Comparison of ENCODE assay signal across 15 cellular contexts in the genomic region with DNA sequence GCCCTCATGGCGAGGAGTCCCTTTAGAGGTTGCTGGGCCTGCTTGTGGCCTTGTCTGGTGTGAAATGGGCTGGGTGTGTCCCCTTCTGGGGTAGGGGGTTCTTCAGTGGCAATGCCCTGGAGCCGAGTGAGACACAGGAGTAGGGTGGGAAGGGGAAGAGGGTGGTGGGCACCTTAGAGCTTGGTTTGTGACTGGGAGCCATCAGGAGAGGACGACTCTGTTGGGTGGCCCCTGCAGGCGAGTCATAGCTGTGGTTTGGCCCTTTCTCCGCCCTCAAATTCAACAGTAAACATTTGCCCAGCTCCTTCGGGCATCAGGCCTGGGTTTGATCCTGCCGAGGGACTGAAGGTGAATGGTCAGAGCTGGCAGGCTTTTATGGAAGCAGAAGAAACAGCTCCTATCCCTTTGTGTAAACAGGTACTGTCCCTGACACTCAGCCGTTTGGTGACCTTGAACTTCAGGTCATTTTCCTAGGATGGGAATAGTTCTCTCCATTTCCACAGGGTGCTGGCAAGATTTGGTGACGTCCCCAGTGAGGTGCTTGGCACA. TPM values are rescaled to one million over a fixed set of nuclear protein-coding genes. Genes with fewer than 3 reads are reported as not detected.
DNase-seq lines count a peak whose midpoint lies in the region; ATAC-seq and TF ChIP-seq lines count a peak whose summit lies in the region.
"Had no signal": no experiment of that assay in that cellular context is flagged by ENCODE, and none has a peak within 500 bp of the region (broad histone marks: within the 10 kb centered on the region; RNA-seq: fewer than 3 reads in every experiment).

No MANE protein-coding gene starts in this region.

- no peaks in the 10 kb centered on the region for H3K27me3 ChIP-seq in right lobe of liver
- H3K27me3 ChIP-seq: foreskin keratinocyte, tibial artery had no signal

- no peak for TF ChIP-seq POLR2A in right lobe of liver (IDR thresholded peaks at IDR 0.05)

- H3K27ac Mint-ChIP-seq in stimulated activated naive CD8-positive, alpha-beta T cell treated with anti-CD3 and anti-CD28 coated beads, Interleukin-15, Interleukin-2, amounts not matched to agents 100 ng/mL and 50 ng/mL, for 24 hours, result no peak overlapping the region
- H3K27ac Mint-ChIP-seq in T-cell (no peak overlapping the region), type B pancreatic cell (no peak overlapping the region)

- H3K27ac ChIP-seq in right lobe of liver, result peak overlapping the region in 1 of 3 donors; percentile 58
- H3K27ac ChIP-seq: coronary artery, foreskin keratinocyte, tibial artery had no signal

- no peaks in the 10 kb centered on the region for H3K27me3 Mint-ChIP-seq in stimulated activated naive CD8-positive, alpha-beta T cell treated with anti-CD3 and anti-CD28 coated beads, Interleukin-15, Interleukin-2, amounts not matched to agents 100 ng/mL and 50 ng/mL, for 24 hours
- no peaks in the 10 kb centered on the region for H3K27me3 Mint-ChIP-seq in T-cell
- H3K27me3 Mint-ChIP-seq in type B pancreatic cell, result no peaks in the 10 kb centered on the region

- intact Hi-C loops in right lobe of liver (cut with DNase I), result no loop called here

- CTCF ChIA-PET in T-cell (lab: Charles Lee), result interaction anchor here in 1 of 2 donors (1.2 kb wide), 1 partner anchor 25 kb away, joined by 3 read pairs; a partner anchor contains a TSS

- TF ChIP-seq CTCF in right lobe of liver (IDR thresholded peaks at IDR 0.05) (no peak), type B pancreatic cell (conservative IDR thresholded peaks at IDR 0.05) (no peak)

- peak overlapping the region; percentile 41 for H3K4me3 Mint-ChIP-seq in stimulated activated naive CD8-positive, alpha-beta T cell treated with anti-CD3 and anti-CD28 coated beads, Interleukin-15, Interleukin-2, amounts not matched to agents 100 ng/mL and 50 ng/mL, for 24 hours
- peak overlapping the region; percentile 29 to 49 (median 39) for H3K4me3 Mint-ChIP-seq in T-cell
- peak overlapping the region; percentile 59 for H3K4me3 Mint-ChIP-seq in type B pancreatic cell

- no peak overlapping the region for H3K4me3 ChIP-seq in right lobe of liver
- H3K4me3 ChIP-seq: coronary artery, tibial artery had no signal

- no peaks in the 10 kb centered on the region for H3K9me3 ChIP-seq in right lobe of liver
- H3K9me3 ChIP-seq: tibial artery had no signal

- ATAC-seq in stimulated activated naive CD8-positive, alpha-beta T cell treated with anti-CD3 and anti-CD28 coated beads, Interleukin-15, Interleukin-2, amounts not matched to agents 100 U/mL and 50 U/mL, for 24 hours, result no peak
- ATAC-seq in T-cell (replicated peaks in 1 of 4), result no peak
- peak; percentile 26 to 55 (median 38) for ATAC-seq in right lobe of liver
- ATAC-seq in HG03521 (IDR thresholded peaks at IDR 0.05; ENCODE audit: unreplicated experiment), result no peak
- ATAC-seq: foreskin keratinocyte, right cardiac atrium had no signal

- in situ Hi-C loops in KBM-7 (cut with MboI; ENCODE audit: low pct_unique_long_range_greater_than_20kb, low sequenced_read_pairs), result no loop called here

- DNase-seq in stimulated activated naive CD8-positive, alpha-beta T cell treated with anti-CD3 and anti-CD28 coated beads, Interleukin-15, Interleukin-2, amounts not matched to agents 100 U/mL and 50 U/mL, for 24 hours, result no peak
- DNase-seq in T-cell (no peak), right lobe of liver (peak; percentile 64 to 87 (median 86)), type B pancreatic cell (ENCODE audit: extremely low spot score, unreplicated experiment) (no peak), DMS 273 (lab: John Stamatoyannopoulos, UW; ENCODE audit: unreplicated experiment) (no peak), KBM-7 (no peak)
- DNase-seq: activated CD4-positive, alpha-beta T cell treated with anti-CD3 and anti-CD28 coated beads for 1 hour; activated naive CD4-positive, alpha-beta T cell treated with anti-CD3 and anti-CD28 coated beads, Interleukin-2, amount 50 U/mL, for 16 hours; foreskin keratinocyte; NCI-H2227 treated with DMSO at 0.1 percent for 48 hours; right cardiac atrium; tibial artery had no signal

- H3K4me1 ChIP-seq in right lobe of liver, result peaks cover 0 to 29% (median 15%) of the 10 kb centered on the region in 4 donors

- H3K9me3 Mint-ChIP-seq in stimulated activated naive CD8-positive, alpha-beta T cell treated with anti-CD3 and anti-CD28 coated beads, Interleukin-15, Interleukin-2, amounts not matched to agents 100 ng/mL and 50 ng/mL, for 24 hours, result no peaks in the 10 kb centered on the region
- H3K9me3 Mint-ChIP-seq in T-cell, result no peaks in the 10 kb centered on the region
- no peaks in the 10 kb centered on the region for H3K9me3 Mint-ChIP-seq in type B pancreatic cell

- WGBS in right lobe of liver (ENCODE audit: insufficient coverage, low coverage, low lambda C conversion rate, missing lambda C conversion rate), result 26% methylated on average over 6 of the region's 9 CpGs

- H3K4me1 Mint-ChIP-seq in stimulated activated naive CD8-positive, alpha-beta T cell treated with anti-CD3 and anti-CD28 coated beads, Interleukin-15, Interleukin-2, amounts not matched to agents 100 ng/mL and 50 ng/mL, for 24 hours (ENCODE audit: low read depth), result peaks cover 18% of the 10 kb centered on the region
- H3K4me1 Mint-ChIP-seq in T-cell, result peaks cover 6 to 28% (median 20%) of the 10 kb centered on the region in 3 donors
- H3K4me1 Mint-ChIP-seq in type B pancreatic cell (ENCODE audit: unreplicated experiment), result peaks cover 4% of the 10 kb centered on the region

- POLR2A ChIA-PET in T-cell (lab: Charles Lee), result no interaction called here

- H3K36me3 ChIP-seq in right lobe of liver, result peaks cover 0 to 22% (median 3%) of the 10 kb centered on the region in 4 donors

- peaks cover 8% of the 10 kb centered on the region for H3K36me3 Mint-ChIP-seq in stimulated activated naive CD8-positive, alpha-beta T cell treated with anti-CD3 and anti-CD28 coated beads, Interleukin-15, Interleukin-2, amounts not matched to agents 100 ng/mL and 50 ng/mL, for 24 hours (ENCODE audit: low read depth)
- H3K36me3 Mint-ChIP-seq in T-cell (peaks cover 10% of the 10 kb centered on the region), type B pancreatic cell (no peaks in the 10 kb centered on the region)

RNA-seq across cellular contexts. Expression of a gene that starts 2.9 kb away (rescaled TPM):
- total RNA-seq in T-cell (10 to 100 TPM; 32.8 to 52.0 (median 47.0) TPM), right lobe of liver (10 to 100 TPM in 4 of 6 experiments, 1 to 10 TPM in 2; 8.9 to 11.3 (median 10.4) TPM), type B pancreatic cell (ENCODE audit: low replicate concordance) (24.9 and 30.4 TPM in 2 replicates)

RNA-seq across cellular contexts. Expression of a gene that starts 9.9 kb away (rescaled TPM):
- total RNA-seq in T-cell (1 to 10 TPM in 3 of 5 donors, under 1 TPM in 2; 0.63 to 3.3 (median 1.9) TPM), right lobe of liver (1 to 10 TPM in 1 of 6 experiments, under 1 TPM in 4, not detected in 1; 0.31 to 1.1 (median 0.40) TPM), type B pancreatic cell (ENCODE audit: low replicate concordance) (0.57 and 2.6 TPM in 2 replicates)

RNA-seq across cellular contexts. Expression of a gene that starts 11.7 kb away (rescaled TPM):
- total RNA-seq in T-cell, result 10 to 100 TPM; 12.7 to 23.1 (median 20.4) TPM
- 10 to 100 TPM in 1 of 6 experiments, 1 to 10 TPM in 5; 3.8 to 14.2 (median 6.9) TPM for total RNA-seq in right lobe of liver
- total RNA-seq in type B pancreatic cell (ENCODE audit: low replicate concordance), result 16.2 and 25.5 TPM in 2 replicates

RNA-seq across cellular contexts. Expression of a gene that starts 15.7 kb away (rescaled TPM):
- total RNA-seq in T-cell, result 10 to 100 TPM in 3 of 5 donors, 1 to 10 TPM in 2; 6.7 to 27.7 (median 20.4) TPM
- 1 to 10 TPM in 4 of 6 experiments, under 1 TPM in 2; 0.74 to 3.7 (median 2.0) TPM for total RNA-seq in right lobe of liver
- 8.7 and 16.6 TPM in 2 replicates for total RNA-seq in type B pancreatic cell (ENCODE audit: low replicate concordance)

RNA-seq across cellular contexts. Expression of a gene that starts 21.1 kb away (rescaled TPM):
- total RNA-seq in T-cell (10 to 100 TPM; 26.2 to 32.5 (median 30.2) TPM), right lobe of liver (10 to 100 TPM; 13.1 to 51.0 (median 17.5) TPM), type B pancreatic cell (ENCODE audit: low replicate concordance) (44.9 and 56.8 TPM in 2 replicates)

Comparison
In these comparisons a context has a peak if more than half of its experiments do, and no peak if none do; other contexts are left out.
1. ATAC-seq: peak in right lobe of liver (4 of 4); none in stimulated activated naive CD8-positive, alpha-beta T cell treated with anti-CD3 and anti-CD28 coated beads, Interleukin-15, Interleukin-2, amounts not matched to agents 100 U/mL and 50 U/mL, for 24 hours (single experiment), T-cell (0 of 4) and HG03521 (single experiment).
2. DNase-seq: peak in right lobe of liver (3 of 3); none in stimulated activated naive CD8-positive, alpha-beta T cell treated with anti-CD3 and anti-CD28 coated beads, Interleukin-15, Interleukin-2, amounts not matched to agents 100 U/mL and 50 U/mL, for 24 hours (single experiment), T-cell (0 of 34), type B pancreatic cell (single experiment), DMS 273 (single experiment) and KBM-7 (single experiment).
3. Peak in every context shown above with its lines, with median percentiles within 50 percentile points of each other: H3K4me3 Mint-ChIP-seq.